In the genomic region with DNA sequence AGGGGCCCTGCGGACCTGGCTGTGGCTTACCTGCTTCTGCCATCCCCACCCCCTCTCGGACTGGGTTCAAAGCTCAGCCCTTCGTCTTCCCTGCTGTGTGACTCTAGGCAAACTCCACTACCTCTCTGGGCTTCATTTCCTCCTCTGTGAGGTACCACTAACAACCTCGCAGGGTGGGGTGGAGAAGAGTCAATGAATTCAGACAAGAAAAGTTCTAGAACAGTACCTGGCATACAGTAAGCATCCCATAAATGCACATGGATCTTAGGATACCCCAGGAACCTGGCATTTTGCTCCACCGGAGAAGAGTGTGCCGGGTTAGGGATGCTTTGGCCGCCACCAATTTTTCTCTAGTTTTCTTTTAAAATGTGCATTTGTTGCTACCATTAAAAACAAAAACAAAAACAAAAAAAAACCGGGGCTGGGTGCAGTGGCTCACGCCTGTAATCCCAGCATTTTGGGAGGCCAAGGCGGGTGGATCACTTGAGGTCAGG, we compare ENCODE assay signal across 13 cellular contexts. TPM values are rescaled to one million over a fixed set of nuclear protein-coding genes. Genes with fewer than 3 reads are reported as not detected.
DNase-seq lines count a peak whose midpoint lies in the region; ATAC-seq and TF ChIP-seq lines count a peak whose summit lies in the region.
"Had no signal": no experiment of that assay in that cellular context is flagged by ENCODE, and none has a peak within 500 bp of the region (broad histone marks: within the 10 kb centered on the region; RNA-seq: fewer than 3 reads in every experiment).

No MANE protein-coding gene starts in this region.

- no peak overlapping the region for H2BK12ac ChIP-seq in trophoblast cell (ENCODE audit: low read length)

- no peak overlapping the region for H2AK5ac ChIP-seq in trophoblast cell (ENCODE audit: low read length)

- TF ChIP-seq CTCF in psoas muscle (IDR thresholded peaks at IDR 0.05) = no peak

- CTCF ChIA-PET in CD8-positive, alpha-beta memory T cell (lab: Charles Lee) = interaction anchor here (0.8 to 1.3 kb wide), 2 partner anchors 22 to 45 kb away, joined by 3 to 4 read pairs; no protein-coding TSS in a partner anchor

- peak overlapping the region; percentile 83 to 98 (median 93) for H3K4me2 ChIP-seq in BLaER1 treated with 17β-estradiol and CSF1 and Interleukin-3, amounts not matched to agents 10 nM and 100 nM
- no peak overlapping the region for H3K4me2 ChIP-seq in trophoblast cell (ENCODE audit: low read length)

- peaks cover 10% of the 10 kb centered on the region for H3K79me1 ChIP-seq in trophoblast cell (ENCODE audit: low read length)

- H3K36me3 ChIP-seq in BLaER1 treated with 17β-estradiol and CSF1 and Interleukin-3, amounts not matched to agents 10 nM and 100 nM = peaks cover 58 to 65% (median 61%) of the 10 kb centered on the region in 11 experiments
- peaks cover 61% of the 10 kb centered on the region for H3K36me3 ChIP-seq in CD8-positive, alpha-beta memory T cell (ENCODE audit: insufficient read depth, low read length)
- H3K36me3 ChIP-seq in psoas muscle (ENCODE audit: insufficient read depth in 1 of 2, low read depth in 1 of 2) = peaks cover 4 to 49% of the 10 kb centered on the region in 2 donors
- H3K36me3 ChIP-seq in trophoblast cell (ENCODE audit: control insufficient read depth in 1 of 2, insufficient read depth in 2 of 2, low read length in 2 of 2) = peaks cover 47 to 51% of the 10 kb centered on the region in 2 experiments

- no peak overlapping the region for H2BK5ac ChIP-seq in trophoblast cell (ENCODE audit: low read depth, low read length, poor library complexity)

- H3K4me1 Mint-ChIP-seq in CD8-positive, alpha-beta memory T cell = peaks cover 43 to 65% (median 47%) of the 10 kb centered on the region in 3 donors

- no peak overlapping the region for H4K8ac ChIP-seq in trophoblast cell (ENCODE audit: low read depth, low read length)

- no peaks in the 10 kb centered on the region for H3K9me3 ChIP-seq in BLaER1 treated with 17β-estradiol and CSF1 and Interleukin-3, amounts not matched to agents 10 nM and 100 nM (replicated peaks in 1 of 11)
- H3K9me3 ChIP-seq in CD8-positive, alpha-beta memory T cell (ENCODE audit: low read length) = no peaks in the 10 kb centered on the region
- H3K9me3 ChIP-seq in psoas muscle = no peaks in the 10 kb centered on the region
- H3K9me3 ChIP-seq in trophoblast cell (ENCODE audit: insufficient read depth, low read depth, low read length) = peaks cover 4% of the 10 kb centered on the region

- WGBS in psoas muscle, 3 donors = 90 to 98% (median 95%) methylated on average over 10 of the region's 10 CpGs
- WGBS in trophoblast cell (ENCODE audit: extremely low coverage, insufficient coverage, insufficient read length) = no CpG with 5 or more reads among the region's 10 CpGs

- peak overlapping the region in 4 of 7 donors; percentile 15 to 54 (median 40) for H3K4me3 Mint-ChIP-seq in CD8-positive, alpha-beta memory T cell

- no peak overlapping the region for H2AFZ ChIP-seq in trophoblast cell (ENCODE audit: insufficient read depth, low read length, poor library complexity)

- no peaks in the 10 kb centered on the region for H3K27me3 Mint-ChIP-seq in CD8-positive, alpha-beta memory T cell

- H3K4ac ChIP-seq in trophoblast cell (ENCODE audit: low read depth, low read length) = no peak overlapping the region

- peaks cover 0 to 64% (median 13%) of the 10 kb centered on the region in 3 donors for H3K36me3 Mint-ChIP-seq in CD8-positive, alpha-beta memory T cell

- no peak overlapping the region for H3K14ac ChIP-seq in trophoblast cell (ENCODE audit: low read length)

- POLR2A ChIA-PET in CD8-positive, alpha-beta memory T cell (lab: Charles Lee) = interaction anchor here (7.1 kb wide), 1 partner anchor 23 kb away, joined by 86 read pairs; no protein-coding TSS in a partner anchor

- no peak overlapping the region for H2BK120ac ChIP-seq in trophoblast cell (ENCODE audit: insufficient read depth, low read length, poor library complexity)

- intact Hi-C loops in psoas muscle (cut with DNase I) = no loop called here

- peak overlapping the region in 4 of 10 experiments; percentile 11 to 89 (median 33); a peak in 5 of 20 replicates for H3K4me3 ChIP-seq in BLaER1 treated with 17β-estradiol and CSF1 and Interleukin-3, amounts not matched to agents 10 nM and 100 nM
- no peak overlapping the region for H3K4me3 ChIP-seq in CD8-positive, alpha-beta memory T cell (ENCODE audit: low read length)
- H3K4me3 ChIP-seq in psoas muscle = peak overlapping the region; percentile 15
- no peak overlapping the region for H3K4me3 ChIP-seq in trophoblast cell (ENCODE audit: low read depth, low read length)

- no peak overlapping the region for H4K91ac ChIP-seq in trophoblast cell (ENCODE audit: low read depth, low read length)

- H3K23ac ChIP-seq in trophoblast cell (ENCODE audit: low read length) = no peak overlapping the region

- ATAC-seq in psoas muscle = no peak
- ATAC-seq in HG03139 (IDR thresholded peaks at IDR 0.05; ENCODE audit: unreplicated experiment) = no peak

- peaks cover 57 to 78% (median 73%) of the 10 kb centered on the region in 10 experiments for H3K4me1 ChIP-seq in BLaER1 treated with 17β-estradiol and CSF1 and Interleukin-3, amounts not matched to agents 10 nM and 100 nM
- H3K4me1 ChIP-seq in CD8-positive, alpha-beta memory T cell (ENCODE audit: insufficient read depth, low read length) = peaks cover 80% of the 10 kb centered on the region
- H3K4me1 ChIP-seq in psoas muscle (peaks cover 40% of the 10 kb centered on the region), trophoblast cell (ENCODE audit: control insufficient read depth in 1 of 2, insufficient read depth in 2 of 2, low read length in 2 of 2) (peaks cover 14 to 22% of the 10 kb centered on the region in 2 experiments)

- peak overlapping the region in 5 of 11 experiments; percentile 12 to 62 (median 27); a peak in 5 of 22 replicates for H3K27ac ChIP-seq in BLaER1 treated with 17β-estradiol and CSF1 and Interleukin-3, amounts not matched to agents 10 nM and 100 nM
- peak overlapping the region; percentile 27 for H3K27ac ChIP-seq in CD8-positive, alpha-beta memory T cell (ENCODE audit: low read depth, low read length)
- peak overlapping the region; percentile 19 for H3K27ac ChIP-seq in cingulate gyrus (ENCODE audit: low read depth, low read length)
- peak overlapping the region; percentile 85 for H3K27ac ChIP-seq in psoas muscle
- no peak overlapping the region for H3K27ac ChIP-seq in trophoblast cell (ENCODE audit: low read depth, low read length)

- H4K20me1 ChIP-seq in BLaER1 treated with 17β-estradiol and CSF1 and Interleukin-3, amounts not matched to agents 10 nM and 100 nM = peaks cover 62 to 74% (median 67%) of the 10 kb centered on the region in 11 experiments

- peak overlapping the region; percentile 19 to 95 (median 57); a peak in 19 of 22 replicates for H3K9ac ChIP-seq in BLaER1 treated with 17β-estradiol and CSF1 and Interleukin-3, amounts not matched to agents 10 nM and 100 nM
- no peak overlapping the region for H3K9ac ChIP-seq in trophoblast cell (ENCODE audit: low read length)

- H3K27me3 ChIP-seq in BLaER1 treated with 17β-estradiol and CSF1 and Interleukin-3, amounts not matched to agents 10 nM and 100 nM = no peaks in the 10 kb centered on the region
- H3K27me3 ChIP-seq in CD8-positive, alpha-beta memory T cell (ENCODE audit: insufficient read depth, low read length, poor library complexity, severe bottlenecking) = no peaks in the 10 kb centered on the region
- no peaks in the 10 kb centered on the region for H3K27me3 ChIP-seq in psoas muscle (ENCODE audit: insufficient read depth in 3 of 3, low read length in 2 of 3)
- H3K27me3 ChIP-seq in trophoblast cell (ENCODE audit: insufficient read depth, low read length) = no peaks in the 10 kb centered on the region

- no peak for DNase-seq in CD8-positive, alpha-beta memory T cell
- DNase-seq in psoas muscle (no peak), retina (no peak), trophoblast cell (no peak), NCI-H2227 treated with DMSO at 0.1 percent for 48 hours (lab: John Stamatoyannopoulos, UW) (no peak)
- DNase-seq: activated CD4-positive, alpha-beta T cell treated with anti-CD3 and anti-CD28 coated beads for 1 hour; foreskin melanocyte; mesenchymal stem cell; NCI-H187 treated with DMSO at 0.1 percent for 48 hours; nucleus accumbens had no signal

- no peak overlapping the region for H3K18ac ChIP-seq in trophoblast cell (ENCODE audit: low read length)

- no peak overlapping the region for H4K12ac ChIP-seq in trophoblast cell (ENCODE audit: low read depth, low read length)

- H3K79me2 ChIP-seq in trophoblast cell (ENCODE audit: control insufficient read depth, insufficient read depth, low read length, poor library complexity) = peaks cover 5% of the 10 kb centered on the region

- H3K9me3 Mint-ChIP-seq in CD8-positive, alpha-beta memory T cell = peaks cover 0 to 2% (median 0%) of the 10 kb centered on the region in 5 donors

- peak overlapping the region in 7 of 8 donors; percentile 29 to 78 (median 70) for H3K27ac Mint-ChIP-seq in CD8-positive, alpha-beta memory T cell

RNA-seq across cellular contexts. Expression of a gene that starts 3.4 kb away (rescaled TPM):
- total RNA-seq in CD8-positive, alpha-beta memory T cell = 100 to 1,000 TPM; 335 to 352 TPM
- polyA plus RNA-seq in CD8-positive, alpha-beta memory T cell = 753 TPM
- 100 to 1,000 TPM; 390 to 607 (median 551) TPM for total RNA-seq in psoas muscle
- 100 to 1,000 TPM; 450 to 786 (median 780) TPM for polyA plus RNA-seq in psoas muscle
- polyA plus RNA-seq in trophoblast cell (2013) = 183 and 188 TPM in 2 replicates

RNA-seq across cellular contexts. Expression of a gene that starts 29.8 kb away (rescaled TPM):
- 1 to 10 TPM; 3.8 to 5.3 TPM for total RNA-seq in CD8-positive, alpha-beta memory T cell
- 5.0 TPM for polyA plus RNA-seq in CD8-positive, alpha-beta memory T cell
- 10 to 100 TPM; 28.6 to 42.5 (median 36.1) TPM for total RNA-seq in psoas muscle
- 10 to 100 TPM; 23.5 to 35.1 (median 31.8) TPM for polyA plus RNA-seq in psoas muscle
- 1.2 and 1.4 TPM in 2 replicates for polyA plus RNA-seq in trophoblast cell (2013)

RNA-seq across cellular contexts. Expression of a gene that starts 35.3 kb away (rescaled TPM):
- 1 to 10 TPM; 5.8 TPM for total RNA-seq in CD8-positive, alpha-beta memory T cell
- 0.10 TPM for polyA plus RNA-seq in CD8-positive, alpha-beta memory T cell
- total RNA-seq in psoas muscle = 10 to 100 TPM; 46.7 to 62.4 (median 52.0) TPM
- polyA plus RNA-seq in psoas muscle = 10 to 100 TPM; 32.9 to 85.2 (median 33.4) TPM
- polyA plus RNA-seq in trophoblast cell (2013) = 41.4 and 43.4 TPM in 2 replicates

Comparison
In these comparisons a context has a peak if more than half of its experiments do, and no peak if none do; other contexts are left out.
1. RNA of a gene that starts 29.8 kb away (total RNA-seq): 28.6 to 42.5 TPM in psoas muscle; 3.8 to 5.3 TPM in CD8-positive, alpha-beta memory T cell; every median in the first group is over 4 times any median in the second.
2. RNA of a gene that starts 35.3 kb away (total RNA-seq): 46.7 to 62.4 TPM in psoas muscle; 5.8 TPM in CD8-positive, alpha-beta memory T cell; every median in the first group is over 4 times any median in the second.